In the genomic region with DNA sequence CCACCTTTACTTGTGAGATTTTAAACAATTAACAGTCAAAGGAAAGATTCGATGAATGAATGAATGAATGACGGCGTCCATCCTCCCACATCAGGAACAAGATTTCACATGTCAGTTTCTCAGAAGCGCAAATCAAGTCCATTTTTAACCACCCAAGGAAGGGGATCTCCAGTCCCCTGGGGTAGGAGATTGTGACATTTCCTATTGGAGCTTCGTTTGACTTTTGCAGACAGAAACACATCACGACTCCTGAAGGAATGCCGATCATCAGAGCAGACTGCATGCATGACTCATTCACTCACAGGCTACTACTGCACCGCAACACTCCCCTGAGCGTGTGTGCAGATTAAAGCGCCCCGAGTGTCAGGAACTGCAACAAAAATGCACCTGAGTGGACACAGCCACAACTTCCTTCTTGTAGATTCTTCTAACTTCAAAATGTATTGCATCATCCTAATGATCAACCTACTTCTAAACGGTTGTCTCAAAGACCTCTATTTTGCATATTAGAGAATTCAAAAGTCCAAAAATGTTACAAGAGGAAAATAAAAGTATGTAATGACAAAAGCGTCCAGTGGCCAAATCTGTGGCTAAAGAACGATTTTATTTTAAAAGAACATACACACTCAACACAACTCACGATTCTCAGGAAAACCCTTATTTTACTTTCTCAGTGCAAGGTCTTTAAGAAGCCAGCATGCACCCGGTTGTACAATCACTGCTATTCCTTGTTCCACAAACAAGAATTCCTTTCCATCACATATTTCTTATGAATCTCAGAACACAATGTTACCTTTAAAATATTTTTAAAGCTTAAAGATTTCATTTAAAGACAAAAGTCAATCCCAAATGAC, we compare ENCODE assay signal across 8 cellular contexts.
A peak's percentile ranks its signal among the peaks of the same experiment; 100 is the strongest.
DNase-seq lines count a peak whose midpoint lies in the region; ATAC-seq and TF ChIP-seq lines count a peak whose summit lies in the region.

No MANE protein-coding gene starts in this region.

- H3K27ac ChIP-seq in lower lobe of right lung (peak overlapping the region; percentile 44), uterus (peak overlapping the region in 1 of 2 donors; percentile 4)

- DNase-seq in SIG-M5 treated with dmso at 0.1 percent for 504 hours (lab: John Stamatoyannopoulos, UW; ENCODE audit: unreplicated experiment): peak; percentile 83
- DNase-seq in astrocyte of the hippocampus (ENCODE audit: low read depth, low spot score): peak; percentile 74
- peak; percentile 64 for DNase-seq in lower lobe of right lung
- DNase-seq in uterus: peak; percentile 34 to 41
- no peak for DNase-seq in SK-N-DZ (ENCODE audit: low spot score)
- no peak for DNase-seq in LoVo (ENCODE audit: low spot score)

- H3K36me3 ChIP-seq in lower lobe of right lung (peaks cover 15% of the 10 kb centered on the region), uterus (no peaks in the 10 kb centered on the region)

- H3K27me3 ChIP-seq in lower lobe of right lung (ENCODE audit: low read depth) (no peaks in the 10 kb centered on the region), uterus (no peaks in the 10 kb centered on the region)

- intact Hi-C loops in lower lobe of right lung (cut with DNase I) (no loop called here), uterus (cut with DNase I; ENCODE audit: low total_unique reads) (no loop called here)

- H3K4me1 ChIP-seq in lower lobe of right lung: peaks cover 31% of the 10 kb centered on the region
- H3K4me1 ChIP-seq in uterus: peaks cover 6 to 8% of the 10 kb centered on the region in 2 donors

- ATAC-seq in GM18520 (IDR thresholded peaks at IDR 0.05; ENCODE audit: unreplicated experiment) (peak; percentile 28), HG02981 (IDR thresholded peaks at IDR 0.05; ENCODE audit: unreplicated experiment) (peak; percentile 42), lower lobe of right lung (peak; percentile 62 to 63)

- TF ChIP-seq CTCF in lower lobe of right lung (IDR thresholded peaks at IDR 0.05) (no peak), uterus (IDR thresholded peaks at IDR 0.05) (no peak)

- H3K4me3 ChIP-seq in lower lobe of right lung (peak overlapping the region; percentile 57), uterus (no peak overlapping the region)

- TF ChIP-seq POLR2A in uterus (IDR thresholded peaks at IDR 0.05): no peak

- H3K9me3 ChIP-seq in lower lobe of right lung (no peaks in the 10 kb centered on the region), uterus (no peaks in the 10 kb centered on the region)

Comparison
In these comparisons a context has a peak if more than half of its experiments do, and no peak if none do; other contexts are left out.
1. DNase-seq: peak in SIG-M5 treated with dmso at 0.1 percent for 504 hours (single experiment), astrocyte of the hippocampus (single experiment), lower lobe of right lung (single experiment) and uterus (2 of 2); none in SK-N-DZ (single experiment) and LoVo (single experiment).
2. Peak in every context shown above with its lines, with median percentiles within 50 percentile points of each other: ATAC-seq.